8 cellular contexts compared by ENCODE assay signal in the genomic region with DNA sequence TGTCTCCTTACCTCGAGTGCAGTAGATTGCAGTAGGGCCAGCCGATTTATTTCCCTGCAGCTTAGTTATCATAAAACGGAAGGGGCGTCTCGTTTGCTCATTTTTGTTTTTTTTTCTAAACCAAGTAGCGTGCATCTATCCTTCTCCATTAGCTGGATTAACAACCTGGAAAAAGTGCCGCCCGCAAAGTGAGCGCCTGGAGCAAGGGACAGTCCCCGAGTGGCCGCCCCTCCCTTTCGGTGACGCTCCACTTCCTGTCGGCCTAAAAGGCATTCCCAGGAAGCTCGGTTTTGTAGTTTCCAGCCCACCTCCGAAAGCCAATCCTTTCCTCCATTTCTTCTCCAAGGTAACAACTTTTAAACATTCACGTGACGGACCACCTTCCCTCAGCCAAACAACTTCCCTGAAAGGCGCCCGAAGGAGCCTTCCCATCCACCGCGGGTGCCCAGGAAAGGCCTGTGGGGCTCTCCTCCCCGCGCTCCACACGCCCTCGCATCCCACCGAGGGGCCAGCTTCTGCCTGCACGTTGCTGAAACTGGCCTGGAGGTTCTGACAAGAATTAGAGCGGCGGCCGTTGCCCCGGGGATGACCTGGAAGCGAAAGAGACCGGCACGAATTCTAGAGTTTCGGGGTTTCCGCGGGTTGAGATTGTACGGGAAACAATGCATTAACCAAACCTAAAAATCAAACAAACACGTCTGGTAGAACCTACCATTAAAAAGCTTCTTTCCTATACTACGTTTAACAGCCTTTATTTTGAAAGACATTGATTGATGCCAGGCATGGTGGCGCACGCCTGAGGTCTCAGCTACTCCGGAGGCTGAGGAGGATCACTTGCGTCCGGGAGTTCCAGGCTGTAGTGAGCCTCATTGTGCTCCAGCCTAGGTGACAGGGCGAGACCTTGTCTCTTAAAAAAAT. TPM values are rescaled to one million over a fixed set of nuclear protein-coding genes. Genes with fewer than 3 reads are reported as not detected.
DNase-seq lines count a peak whose midpoint lies in the region; ATAC-seq, FAIRE-seq and TF ChIP-seq lines count a peak whose summit lies in the region.

A gene with protein sequence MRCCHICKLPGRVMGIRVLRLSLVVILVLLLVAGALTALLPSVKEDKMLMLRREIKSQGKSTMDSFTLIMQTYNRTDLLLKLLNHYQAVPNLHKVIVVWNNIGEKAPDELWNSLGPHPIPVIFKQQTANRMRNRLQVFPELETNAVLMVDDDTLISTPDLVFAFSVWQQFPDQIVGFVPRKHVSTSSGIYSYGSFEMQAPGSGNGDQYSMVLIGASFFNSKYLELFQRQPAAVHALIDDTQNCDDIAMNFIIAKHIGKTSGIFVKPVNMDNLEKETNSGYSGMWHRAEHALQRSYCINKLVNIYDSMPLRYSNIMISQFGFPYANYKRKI (minus strand): TSS at position 221 of the 918 bp plus-strand sequence. CDS start 6,085 bp downstream, outside the sequence.

- peak within 1 kb of the TSS; percentile 93 for H3K27ac ChIP-seq in ACC112 (ENCODE audit: low read depth, low read length)
- H3K27ac ChIP-seq in small intestine (ENCODE audit: low read depth in 1 of 2, low read length in 1 of 2), result peak within 1 kb of the TSS; percentile 78 to 99

- peak; percentile 27 for ATAC-seq in GM18861 (IDR thresholded peaks at IDR 0.05; ENCODE audit: unreplicated experiment)
- peak; percentile 39 for ATAC-seq in HG03103 (IDR thresholded peaks at IDR 0.05; ENCODE audit: low read depth, unreplicated experiment)

- H3K27me3 ChIP-seq in ACC112 (ENCODE audit: insufficient read depth, low read length) (no peaks in the 10 kb centered on the region), small intestine (ENCODE audit: control insufficient read depth in 2 of 2, insufficient read depth in 2 of 2, low read length in 2 of 2) (no peaks in the 10 kb centered on the region)

- H3K4me1 ChIP-seq in ACC112 (ENCODE audit: control insufficient read depth, insufficient read depth, low read length, unreplicated experiment) (peaks cover 32% of the 10 kb centered on the region), small intestine (ENCODE audit: control insufficient read depth in 2 of 2, insufficient read depth in 1 of 2, low read depth in 1 of 2, low read length in 1 of 2) (peaks cover 0 to 3% of the 10 kb centered on the region in 2 donors)

- H3K36me3 ChIP-seq in ACC112 (ENCODE audit: insufficient read depth, low read length) (peaks cover 15% of the 10 kb centered on the region; the same call in 1 of the 2 replicates), small intestine (ENCODE audit: control insufficient read depth in 2 of 2, insufficient read depth in 2 of 2, low read length in 2 of 2) (peaks cover 0 to 2% of the 10 kb centered on the region in 2 donors)

- peak within 1 kb of the TSS; percentile 78 for H2AFZ ChIP-seq in ACC112 (ENCODE audit: low read length, unreplicated experiment)

- no peaks in the 10 kb centered on the region for H3K9me3 ChIP-seq in small intestine (ENCODE audit: control insufficient read depth, low read depth)

- FAIRE-seq in small intestine (lab: Jason Lieb, UNC), result no peak

- H3K79me2 ChIP-seq in ACC112 (ENCODE audit: control insufficient read depth, insufficient read depth, low read length, unreplicated experiment), result peaks cover 63% of the 10 kb centered on the region

- TF ChIP-seq CTCF in WI38 (IDR thresholded peaks at IDR 0.05; ENCODE audit: low read depth, low read length), result no peak
- no peak for TF ChIP-seq CTCF in cardiac fibroblast (IDR thresholded peaks at IDR 0.05; ENCODE audit: low read depth, low read length)

- 0 to 1% (median 0%) methylated on average over 47 of the region's 47 CpGs for WGBS in small intestine, 3 donors

- peak; percentile 93 for DNase-seq in NCI-H2171 (lab: John Stamatoyannopoulos, UW)
- peak; percentile 78 to 80 for DNase-seq in cardiac fibroblast (ENCODE audit: low read depth in 2 of 2)
- peak; percentile 85 for DNase-seq in iPS-NIHi7 (ENCODE audit: extremely low spot score)
- DNase-seq in small intestine, result peak; percentile 90

- H3K4me3 ChIP-seq in ACC112 (ENCODE audit: low read depth, low read length) (peak within 1 kb of the TSS; percentile 94), WI38 (ENCODE audit: low read depth, low read length) (peak within 1 kb of the TSS; percentile 98), cardiac fibroblast (replicated peaks in 1 of 2; ENCODE audit: low read depth in 2 of 2, low read length in 2 of 2) (peak within 1 kb of the TSS; percentile 87 to 93), small intestine (ENCODE audit: low read depth in 1 of 2, low read length in 2 of 2) (peak within 1 kb of the TSS; percentile 62 to 86)

RNA-seq across cellular contexts. Expression of the gene that starts here (rescaled TPM):
- polyA plus RNA-seq in small intestine, result 1 to 10 TPM; 1.3 to 5.2 (median 1.9) TPM

Comparison
In these comparisons a context has a peak if more than half of its experiments do, and no peak if none do; other contexts are left out.
1. Peak in every context shown above with its lines: DNase-seq, ATAC-seq, H3K4me3 ChIP-seq and H3K27ac ChIP-seq.